In the genomic region with DNA sequence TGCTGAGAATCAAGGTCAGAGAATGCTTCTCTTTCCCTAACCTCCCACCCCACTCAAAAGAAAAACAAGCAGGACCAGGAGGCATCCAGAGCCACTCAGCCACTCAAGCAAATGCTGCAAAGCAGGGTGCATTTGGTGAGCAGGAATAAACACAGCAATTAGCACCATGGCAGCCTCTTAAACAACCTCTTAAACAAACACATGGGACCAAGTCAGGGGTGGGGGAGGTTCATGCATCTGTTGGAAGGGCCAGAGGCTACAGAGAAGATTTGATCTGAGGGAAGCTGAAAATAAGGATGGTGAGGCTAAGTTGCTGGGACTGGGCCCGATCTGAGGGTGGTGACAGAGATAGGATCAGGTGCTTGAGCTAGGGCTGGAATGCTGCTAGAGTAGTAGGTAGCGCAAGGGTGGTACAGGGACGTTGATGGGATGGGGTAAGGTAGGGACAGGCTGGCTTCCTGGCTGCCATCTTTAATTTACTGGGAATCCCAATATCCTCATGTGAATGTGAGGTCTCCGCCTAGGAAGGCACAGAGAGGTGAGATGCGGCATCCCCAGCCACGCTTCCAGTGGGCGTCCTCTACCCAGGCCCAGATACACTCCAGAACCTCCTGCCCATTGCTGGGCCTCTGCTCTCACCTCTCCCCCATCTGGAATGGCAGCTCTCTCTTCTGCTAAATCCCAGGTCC, we compare ENCODE assay signal across 23 cellular contexts. TPM values are rescaled to one million over a fixed set of nuclear protein-coding genes. Genes with fewer than 3 reads are reported as not detected.
DNase-seq lines count a peak whose midpoint lies in the region; ATAC-seq, FAIRE-seq and TF ChIP-seq lines count a peak whose summit lies in the region.
"Had no signal": no experiment of that assay in that cellular context is flagged by ENCODE, and none has a peak within 500 bp of the region (broad histone marks: within the 10 kb centered on the region; RNA-seq: fewer than 3 reads in every experiment).

No MANE protein-coding gene starts in this region.

- no peaks in the 10 kb centered on the region for H3K4me1 ChIP-seq in A549
- no peaks in the 10 kb centered on the region for H3K4me1 ChIP-seq in H9 (ENCODE audit: insufficient read depth, low read length)
- H3K4me1 ChIP-seq: Caco-2, upper lobe of right lung had no signal

- H3K79me1 ChIP-seq in H9 (ENCODE audit: insufficient read depth, low read depth, low read length, poor library complexity, severe bottlenecking), result no peaks in the 10 kb centered on the region

- no peak overlapping the region for H4K91ac ChIP-seq in H9 (ENCODE audit: insufficient read length, low read depth, low read length)

- H3K27ac ChIP-seq in A549 (no peak overlapping the region), H9 (ENCODE audit: insufficient read length, low read depth, low read length) (no peak overlapping the region)
- H3K27ac ChIP-seq: ovary, upper lobe of right lung had no signal

- no peaks in the 10 kb centered on the region for H3K27me3 ChIP-seq in H9 (ENCODE audit: insufficient read depth, low read length)
- H3K27me3 ChIP-seq: MG63, ovary, upper lobe of right lung had no signal

- no peak overlapping the region for H2BK12ac ChIP-seq in H9 (ENCODE audit: insufficient read length, low read depth, low read length)

- FAIRE-seq in A549 (lab: Jason Lieb, UNC), result no peak
- FAIRE-seq: frontal cortex, GM18507 had no signal

- peak overlapping the region in 1 of 3 experiments; percentile 15; a peak in 1 of 7 replicates for H3K27ac Mint-ChIP-seq in H9
- H3K27ac Mint-ChIP-seq in activated CD4-positive, alpha-beta T cell treated with anti-CD3 and anti-CD28 coated beads for 36 hours, result no peak overlapping the region
- H3K27ac Mint-ChIP-seq: activated CD8-positive, alpha-beta T cell treated with anti-CD3 and anti-CD28 coated beads for 36 hours; activated T-helper 17 cell treated with anti-CD3 and anti-CD28 coated beads, Interleukin-2, amount 50 U/mL, for 72 hours; stimulated activated naive B cell treated with anti-CD40 and anti-IgM and Interleukin-4, amounts not matched to agents 10 μg/mL and 1 μg/mL and 100 μg/mL, for 72 hours had no signal

- no peak overlapping the region for H4K8ac ChIP-seq in H9 (replicated peaks; ENCODE audit: insufficient read length, low read depth, low read length)

- H3K9me3 ChIP-seq in A549 (no peaks in the 10 kb centered on the region), H9 (ENCODE audit: control insufficient read depth, low read depth, low read length) (no peaks in the 10 kb centered on the region)
- H3K9me3 ChIP-seq: Caco-2, MG63, ovary, upper lobe of right lung had no signal

- no peaks in the 10 kb centered on the region for H3K36me3 Mint-ChIP-seq in H9 (ENCODE audit: insufficient read depth in 1 of 3, low read depth in 3 of 3)
- no peaks in the 10 kb centered on the region for H3K36me3 Mint-ChIP-seq in activated CD4-positive, alpha-beta T cell treated with anti-CD3 and anti-CD28 coated beads for 36 hours (ENCODE audit: low read depth)
- H3K36me3 Mint-ChIP-seq: stimulated activated naive B cell treated with anti-CD40 and anti-IgM and Interleukin-4, amounts not matched to agents 10 μg/mL and 1 μg/mL and 100 μg/mL, for 72 hours had no signal

- no peak for ATAC-seq in A549
- ATAC-seq in activated CD4-positive, alpha-beta T cell treated with anti-CD3 and anti-CD28 coated beads for 36 hours, result no peak
- no peak for ATAC-seq in GM18511 (IDR thresholded peaks at IDR 0.05; ENCODE audit: unreplicated experiment)
- ATAC-seq: activated CD8-positive, alpha-beta T cell treated with anti-CD3 and anti-CD28 coated beads for 36 hours; activated T-helper 17 cell treated with anti-CD3 and anti-CD28 coated beads, Interleukin-2, amount 50 U/mL, for 72 hours; stimulated activated naive B cell treated with anti-CD40 and anti-IgM and Interleukin-4, amounts not matched to agents 10 μg/mL and 1 μg/mL and 100 μg/mL, for 72 hours; upper lobe of right lung had no signal

- no peak overlapping the region for H3K56ac ChIP-seq in H9 (ENCODE audit: insufficient read length, low read depth, low read length)

- no peak for TF ChIP-seq POLR2A in A549 (IDR thresholded peaks at IDR 0.05; ENCODE audit: low read length)

- 75% methylated on average over 7 of the region's 7 CpGs for WGBS in A549 (ENCODE audit: missing lambda C conversion rate)
- no CpG with 5 or more reads among the region's 7 CpGs for WGBS in H9 (ENCODE audit: extremely low coverage, insufficient read length, low lambda C conversion rate)

- DNase-seq in A549 (ENCODE audit: low read depth in 1 of 2, low spot score in 1 of 2) (no peak), H9 (peak; percentile 15), NCI-H2227 (lab: John Stamatoyannopoulos, UW; ENCODE audit: unreplicated experiment) (peak; percentile 87), ecto neural progenitor cell (ENCODE audit: low spot score) (peak; percentile 49), HCEC 1CT (no peak), HT-29 (ENCODE audit: low spot score) (no peak)
- no peak for DNase-seq in activated CD4-positive, alpha-beta T cell treated with anti-CD3 and anti-CD28 coated beads for 36 hours
- DNase-seq: activated CD8-positive, alpha-beta T cell treated with anti-CD3 and anti-CD28 coated beads for 36 hours; amniotic stem cell; Caco-2; cerebellar nuclear complex; MG63; midbrain; ovary; stimulated activated naive B cell treated with anti-CD40 and anti-IgM and Interleukin-4, amounts not matched to agents 10 μg/mL and 1 μg/mL and 100 μg/mL, for 72 hours; upper lobe of right lung had no signal

- H3K9ac ChIP-seq in H9 (ENCODE audit: extremely low read depth, insufficient read length, low read length), result no peak overlapping the region

- CTCF ChIA-PET in A549 (lab: Yijun Ruan, JAX), result interaction anchor here (1.0 to 1.3 kb wide), 4 partner anchors 11 to 276 kb away, joined by 3 to 8 read pairs (median 3); no protein-coding TSS in a partner anchor
- CTCF ChIA-PET in activated CD4-positive, alpha-beta T cell treated with anti-CD3 and anti-CD28 coated beads for 36 hours (lab: Charles Lee), result interaction anchor here (0.6 kb wide), 2 partner anchors 20 to 40 kb away, joined by 3 read pairs; no protein-coding TSS in a partner anchor

- H4K5ac ChIP-seq in H9 (ENCODE audit: insufficient read length, low read depth, low read length), result no peak overlapping the region

- peaks cover 9 to 25% of the 10 kb centered on the region in 2 experiments for H3K4me1 Mint-ChIP-seq in H9
- H3K4me1 Mint-ChIP-seq in activated CD4-positive, alpha-beta T cell treated with anti-CD3 and anti-CD28 coated beads for 36 hours, result no peaks in the 10 kb centered on the region
- H3K4me1 Mint-ChIP-seq: activated T-helper 17 cell treated with anti-CD3 and anti-CD28 coated beads, Interleukin-2, amount 50 U/mL, for 72 hours; stimulated activated naive B cell treated with anti-CD40 and anti-IgM and Interleukin-4, amounts not matched to agents 10 μg/mL and 1 μg/mL and 100 μg/mL, for 72 hours had no signal

- TF ChIP-seq RAD21 in A549 (conservative IDR thresholded peaks at IDR 0.05 in 1 of 2, IDR thresholded peaks at IDR 0.05 in 1 of 2), result no peak

- no peak overlapping the region for H2BK120ac ChIP-seq in H9 (ENCODE audit: low read depth, low read length, poor library complexity, severe bottlenecking)

- H2BK15ac ChIP-seq in H9 (ENCODE audit: low read depth, low read length), result no peak overlapping the region

- H3K23ac ChIP-seq in H9 (ENCODE audit: insufficient read length, low read depth, low read length), result no peak overlapping the region

- H2BK5ac ChIP-seq in H9 (ENCODE audit: insufficient read length, low read length), result no peak overlapping the region

- intact Hi-C loops in activated CD4-positive, alpha-beta T cell treated with anti-CD3 and anti-CD28 coated beads for 36 hours (cut with DNase I, micrococcal nuclease), result no loop called here

- H3K18ac ChIP-seq in H9 (ENCODE audit: insufficient read length, low read depth, low read length), result no peak overlapping the region

- H2BK20ac ChIP-seq in H9 (ENCODE audit: low read depth, low read length, poor library complexity, severe bottlenecking), result no peak overlapping the region

- no peaks in the 10 kb centered on the region for H3K79me2 ChIP-seq in H9 (ENCODE audit: insufficient read depth, low read length)

- POLR2A ChIA-PET in A549 (lab: Yijun Ruan, JAX), result no interaction called here
- POLR2A ChIA-PET in activated CD4-positive, alpha-beta T cell treated with anti-CD3 and anti-CD28 coated beads for 36 hours (lab: Charles Lee), result no interaction called here

- no peaks in the 10 kb centered on the region; a peak in 1 of 5 replicates for H3K9me3 Mint-ChIP-seq in H9
- H3K9me3 Mint-ChIP-seq in activated CD4-positive, alpha-beta T cell treated with anti-CD3 and anti-CD28 coated beads for 36 hours (ENCODE audit: low read depth), result no peaks in the 10 kb centered on the region
- H3K9me3 Mint-ChIP-seq: activated CD8-positive, alpha-beta T cell treated with anti-CD3 and anti-CD28 coated beads for 36 hours; activated T-helper 17 cell treated with anti-CD3 and anti-CD28 coated beads, Interleukin-2, amount 50 U/mL, for 72 hours; stimulated activated naive B cell treated with anti-CD40 and anti-IgM and Interleukin-4, amounts not matched to agents 10 μg/mL and 1 μg/mL and 100 μg/mL, for 72 hours had no signal

- no peak overlapping the region for H3K14ac ChIP-seq in H9 (ENCODE audit: insufficient read depth, low read length)

- TF ChIP-seq CTCF in A549 (IDR thresholded peaks at IDR 0.05) (no peak), H9 (conservative IDR thresholded peaks at IDR 0.05) (no peak)

- H2AK5ac ChIP-seq in H9 (ENCODE audit: insufficient read length, low read length), result no peak overlapping the region

- H3K4ac ChIP-seq in H9 (ENCODE audit: low read depth, low read length), result no peak overlapping the region

- no peaks in the 10 kb centered on the region for H4K20me1 ChIP-seq in H9 (ENCODE audit: control insufficient read depth, insufficient read depth, insufficient read length)

- H3K4me2 ChIP-seq in A549, result no peak overlapping the region
- H3K4me2 ChIP-seq in H9 (ENCODE audit: insufficient read depth, insufficient read length, low read length), result no peak overlapping the region

- H2AFZ ChIP-seq in H9 (ENCODE audit: low read length), result no peak overlapping the region

- TF ChIP-seq EP300 in A549 (IDR thresholded peaks at IDR 0.05), result no peak

- H3K23me2 ChIP-seq in H9 (ENCODE audit: insufficient read length, low read depth, low read length, poor library complexity, severe bottlenecking), result no peaks in the 10 kb centered on the region

- no peak overlapping the region for H3K4me3 ChIP-seq in A549
- H3K4me3 ChIP-seq: MG63, ovary, skin epidermis, upper lobe of right lung had no signal

- no peak overlapping the region for H3K4me3 Mint-ChIP-seq in H9
- no peak overlapping the region for H3K4me3 Mint-ChIP-seq in activated CD4-positive, alpha-beta T cell treated with anti-CD3 and anti-CD28 coated beads for 36 hours
- H3K4me3 Mint-ChIP-seq: activated CD8-positive, alpha-beta T cell treated with anti-CD3 and anti-CD28 coated beads for 36 hours; activated T-helper 17 cell treated with anti-CD3 and anti-CD28 coated beads, Interleukin-2, amount 50 U/mL, for 72 hours; stimulated activated naive B cell treated with anti-CD40 and anti-IgM and Interleukin-4, amounts not matched to agents 10 μg/mL and 1 μg/mL and 100 μg/mL, for 72 hours had no signal

- H3K27me3 Mint-ChIP-seq in H9 (ENCODE audit: low read depth), result peaks cover 10% of the 10 kb centered on the region
- peaks cover 2% of the 10 kb centered on the region for H3K27me3 Mint-ChIP-seq in activated CD4-positive, alpha-beta T cell treated with anti-CD3 and anti-CD28 coated beads for 36 hours
- H3K27me3 Mint-ChIP-seq: activated CD8-positive, alpha-beta T cell treated with anti-CD3 and anti-CD28 coated beads for 36 hours had no signal

- H3T11ph ChIP-seq in H9 (ENCODE audit: low read length), result no peak overlapping the region

RNA-seq across cellular contexts. Expression of a gene that starts 26.6 kb away (rescaled TPM):
- polyA plus RNA-seq in A549 (2011; rRNA removed) (0.18 and 1.3 TPM in 2 replicates), A549 (2017; fragmentation: RNase III; extraction: RNeasy Plus Mini Kit Qiagen cat#74134 plus additional on column Dnase treatment) (1.1 to 3.1 TPM (median 2.7 TPM) in 3 replicates)
- polyA plus RNA-seq in A549 (2012; cell fraction: cytosol; rRNA removed), result 0.99 and 1.2 TPM in 2 replicates
- 1.3 and 1.4 TPM in 2 replicates for polyA plus RNA-seq in A549 (2012; cell fraction: nucleus; rRNA removed)
- polyA minus RNA-seq in A549 (2011; rRNA and poly(A)+ RNA removed), result 0.83 TPM in 1 of 2 replicates, not detected in the other
- total RNA-seq in H9 (2021), result 0.39 and 0.50 TPM in 2 replicates
- total RNA-seq in activated CD4-positive, alpha-beta T cell treated with anti-CD3 and anti-CD28 coated beads for 36 hours, result not detected
- not detected in 2 replicates for total RNA-seq in HT-29 (2014; rRNA removed; shearing (Covaris generic))
- total RNA-seq: activated CD8-positive, alpha-beta T cell treated with anti-CD3 and anti-CD28 coated beads for 36 hours; activated T-helper 17 cell treated with anti-CD3 and anti-CD28 coated beads, Interleukin-2, amount 50 U/mL, for 72 hours; Caco-2; SK-MEL-5; upper lobe of right lung had no signal
- polyA plus RNA-seq: AG04450 had no signal

Comparison
In these comparisons a context has a peak if more than half of its experiments do, and no peak if none do; other contexts are left out.
1. DNase-seq: peak in H9 (single experiment), NCI-H2227 (single experiment) and ecto neural progenitor cell (single experiment); none in A549 (0 of 2), activated CD4-positive, alpha-beta T cell treated with anti-CD3 and anti-CD28 coated beads for 36 hours (single experiment), HCEC 1CT (single experiment) and HT-29 (single experiment).